Comparison of ENCODE assay signal across 12 cellular contexts in genomic region chr4:113524096-113524495, GRCh38.
DNase-seq lines count a peak whose midpoint lies in the region; ATAC-seq, FAIRE-seq and TF ChIP-seq lines count a peak whose summit lies in the region.
"Had no signal": no experiment of that assay in that cellular context is flagged by ENCODE, and none has a peak within 500 bp of the region (broad histone marks: within the 10 kb centered on the region; RNA-seq: fewer than 3 reads in every experiment).

No MANE protein-coding gene starts in this region.

- DNase-seq in GM13976 (ENCODE audit: low spot score), result peak; percentile 36
- no peak for DNase-seq in GM19239 (ENCODE audit: insufficient read length, low spot score)
- DNase-seq in NCI-H69 (lab: John Stamatoyannopoulos, UW), result no peak
- DNase-seq in stimulated activated CD4-positive, alpha-beta T cell treated with anti-CD3 and anti-CD28 coated beads, Interleukin-4, amount 100 ng/mL, for 4 hours, result no peak
- DNase-seq in brain microvascular endothelial cell, result no peak
- DNase-seq in endodermal cell, result no peak
- DNase-seq: effector memory CD8-positive, alpha-beta T cell; NCI-H1930; right lobe of liver had no signal

- peak; percentile 35 for FAIRE-seq in GM19239 (lab: Jason Lieb, UNC)

- no peak overlapping the region for H3K27ac Mint-ChIP-seq in endodermal cell
- H3K27ac Mint-ChIP-seq: effector memory CD8-positive, alpha-beta T cell had no signal

- no peak overlapping the region for H3K9ac ChIP-seq in endodermal cell (ENCODE audit: extremely low read depth, low read length, poor library complexity, severe bottlenecking)
- H3K9ac ChIP-seq: BLaER1 treated with 17β-estradiol and CSF1 and Interleukin-3, amounts not matched to agents 10 nM and 100 nM had no signal

- H3K27ac ChIP-seq in brain microvascular endothelial cell (no peak overlapping the region), endodermal cell (ENCODE audit: low read depth, low read length) (no peak overlapping the region)
- H3K27ac ChIP-seq: BLaER1 treated with 17β-estradiol and CSF1 and Interleukin-3, amounts not matched to agents 10 nM and 100 nM; right lobe of liver had no signal

- in situ Hi-C loops in GM13976 (cut with MboI; ENCODE audit: low sequenced_read_pairs, unreplicated experiment) (no loop called here), brain microvascular endothelial cell (cut with HindIII; ENCODE audit: low pct_ligation_motif_present, low sequenced_read_pairs) (no loop called here)

- no peaks in the 10 kb centered on the region for H3K36me3 ChIP-seq in brain microvascular endothelial cell (replicated peaks)
- peaks cover 63% of the 10 kb centered on the region for H3K36me3 ChIP-seq in endodermal cell (ENCODE audit: control insufficient read depth, insufficient read depth, low read length)
- H3K36me3 ChIP-seq: right lobe of liver had no signal

- TF ChIP-seq CTCF in GM13976 (IDR thresholded peaks at IDR 0.05; ENCODE audit: borderline replicate concordance, control extremely low read depth, extremely low read depth, insufficient read depth, missing control alignments) (no peak), brain microvascular endothelial cell (IDR thresholded peaks at IDR 0.05; ENCODE audit: low read depth, low read length, missing control alignments) (no peak), endodermal cell (conservative IDR thresholded peaks at IDR 0.05) (no peak)

- no peaks in the 10 kb centered on the region for H3K9me3 Mint-ChIP-seq in endodermal cell
- H3K9me3 Mint-ChIP-seq: effector memory CD8-positive, alpha-beta T cell had no signal

- H3K4me1 Mint-ChIP-seq in endodermal cell, result no peaks in the 10 kb centered on the region

- ATAC-seq in HG02642 (IDR thresholded peaks at IDR 0.05; ENCODE audit: poor library complexity, unreplicated experiment) (peak; percentile 92), HG03439 (IDR thresholded peaks at IDR 0.05; ENCODE audit: unreplicated experiment) (peak; percentile 92)
- ATAC-seq: effector memory CD8-positive, alpha-beta T cell; right lobe of liver had no signal

- no peaks in the 10 kb centered on the region for H3K4me1 ChIP-seq in endodermal cell (ENCODE audit: control insufficient read depth, insufficient read depth, low read length)
- H3K4me1 ChIP-seq: BLaER1 treated with 17β-estradiol and CSF1 and Interleukin-3, amounts not matched to agents 10 nM and 100 nM; right lobe of liver had no signal

- no CpG with 5 or more reads among the region's 1 CpG for WGBS in endodermal cell (ENCODE audit: insufficient coverage in 1 of 2, insufficient read length in 1 of 2), 2 experiments

- no peak overlapping the region for H3K4me3 Mint-ChIP-seq in endodermal cell
- H3K4me3 Mint-ChIP-seq: effector memory CD8-positive, alpha-beta T cell had no signal

- peaks cover 34% of the 10 kb centered on the region for H3K36me3 Mint-ChIP-seq in endodermal cell (ENCODE audit: low read depth)

- H3K27me3 ChIP-seq in brain microvascular endothelial cell (replicated peaks) (no peaks in the 10 kb centered on the region), endodermal cell (ENCODE audit: control insufficient read depth, insufficient read depth, low read length, poor library complexity, severe bottlenecking) (no peaks in the 10 kb centered on the region)
- H3K27me3 ChIP-seq: BLaER1 treated with 17β-estradiol and CSF1 and Interleukin-3, amounts not matched to agents 10 nM and 100 nM; right lobe of liver had no signal

- no peaks in the 10 kb centered on the region for H3K27me3 Mint-ChIP-seq in endodermal cell (ENCODE audit: insufficient read depth)
- H3K27me3 Mint-ChIP-seq: effector memory CD8-positive, alpha-beta T cell had no signal

- no peaks in the 10 kb centered on the region for H3K9me3 ChIP-seq in endodermal cell (ENCODE audit: control insufficient read depth, low read length)
- H3K9me3 ChIP-seq: BLaER1 treated with 17β-estradiol and CSF1 and Interleukin-3, amounts not matched to agents 10 nM and 100 nM; right lobe of liver had no signal

- H3K4me3 ChIP-seq in brain microvascular endothelial cell (ENCODE audit: low read depth, low read length), result no peak overlapping the region
- H3K4me3 ChIP-seq in endodermal cell (ENCODE audit: low read length), result no peak overlapping the region
- H3K4me3 ChIP-seq: BLaER1 treated with 17β-estradiol and CSF1 and Interleukin-3, amounts not matched to agents 10 nM and 100 nM; right lobe of liver had no signal
